In the genomic region with DNA sequence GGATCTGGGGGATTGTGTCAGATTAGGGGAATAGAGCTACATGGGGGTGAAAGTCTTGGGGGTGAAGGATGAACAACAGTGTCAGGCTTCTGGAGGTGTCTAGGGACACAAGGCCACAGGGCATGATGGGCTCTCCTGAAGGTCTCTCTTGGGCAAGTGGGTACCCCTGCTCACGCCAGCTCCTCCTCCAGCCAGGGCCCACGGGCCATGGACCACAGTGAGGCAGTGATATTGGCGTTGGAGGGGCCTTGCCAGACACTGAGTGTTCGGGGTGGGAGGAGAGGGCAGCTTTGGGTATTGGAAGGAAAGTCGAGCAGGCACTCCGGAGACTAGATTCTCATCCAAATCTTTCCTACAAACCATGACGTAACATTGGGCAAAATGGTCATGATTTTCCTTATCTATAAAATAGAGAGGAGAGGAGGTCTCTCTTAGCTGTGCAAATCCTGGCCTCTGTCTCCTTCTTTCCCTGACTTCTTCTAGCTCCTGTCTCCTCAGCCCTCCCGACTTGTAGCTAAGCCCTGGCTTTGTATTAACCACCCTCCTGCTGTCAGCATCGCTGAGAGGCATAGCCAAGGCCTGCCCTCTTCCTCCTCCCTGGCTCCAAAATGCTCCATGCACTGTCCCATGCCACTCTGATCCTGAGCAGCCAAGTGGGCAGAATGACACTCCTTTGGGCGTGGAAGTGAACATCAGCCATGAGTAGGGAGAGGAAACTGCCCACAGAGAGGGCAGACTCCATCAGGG, we compare ENCODE assay signal across 12 cellular contexts. TPM values are rescaled to one million over a fixed set of nuclear protein-coding genes. Genes with fewer than 3 reads are reported as not detected.
DNase-seq lines count a peak whose midpoint lies in the region; ATAC-seq, FAIRE-seq and TF ChIP-seq lines count a peak whose summit lies in the region.
"Had no signal": no experiment of that assay in that cellular context is flagged by ENCODE, and none has a peak within 500 bp of the region (broad histone marks: within the 10 kb centered on the region; RNA-seq: fewer than 3 reads in every experiment).

No MANE protein-coding gene starts in this region.

- no peak overlapping the region; the same call in 1 of the 2 replicates for H3K9ac ChIP-seq in GM23248
- H3K9ac ChIP-seq in PC-3 (ENCODE audit: low read length), result peak overlapping the region; percentile 53
- H3K9ac ChIP-seq in keratinocyte (ENCODE audit: control insufficient read depth, extremely low read depth, insufficient read depth, low read length), result no peak overlapping the region
- peak overlapping the region; percentile 32 for H3K9ac ChIP-seq in skeletal muscle satellite cell (ENCODE audit: low read depth, low read length)

- H3F3A ChIP-seq in GM23248 (ENCODE audit: insufficient read depth) (peaks cover 14% of the 10 kb centered on the region), PC-3 (ENCODE audit: low read length, unreplicated experiment) (no peaks in the 10 kb centered on the region)

- H2AFZ ChIP-seq in GM23248 (peak overlapping the region; percentile 65), PC-3 (ENCODE audit: low read length) (no peak overlapping the region; the same call in 1 of the 2 replicates), keratinocyte (ENCODE audit: control insufficient read depth, low read length) (no peak overlapping the region)

- H3K9me2 ChIP-seq in GM23248 (ENCODE audit: insufficient read depth), result no peaks in the 10 kb centered on the region
- H3K9me2 ChIP-seq in PC-3 (replicated peaks; ENCODE audit: low read length), result no peaks in the 10 kb centered on the region

- H3K9me1 ChIP-seq in keratinocyte (ENCODE audit: control insufficient read depth, extremely low read depth, insufficient read depth, low read length), result peaks cover 4% of the 10 kb centered on the region

- no TSS peak for BruUV-seq in PC-3 (replicated peaks; lab: Mats Ljungman, UMichigan)

- POLR2A ChIA-PET in PC-3 (lab: Charles Lee; ENCODE audit: unreplicated experiment), result no interaction called here

- CTCF ChIA-PET in PC-3 (lab: Charles Lee), result interaction anchor here (0.6 kb wide), 1 partner anchor 75 kb away, joined by 3 read pairs; no protein-coding TSS in a partner anchor

- DNase-seq in GM23248, result no peak
- no peak for DNase-seq in PC-3
- DNase-seq in keratinocyte (ENCODE audit: low read depth, low spot score), result no peak
- no peak for DNase-seq in inferior parietal cortex (ENCODE audit: extremely low spot score)
- no peak for DNase-seq in NCI-H2029 treated with DMSO at 0.1 percent for 48 hours (lab: John Stamatoyannopoulos, UW)
- DNase-seq in midbrain (lab: John Stamatoyannopoulos, UW), result no peak
- DNase-seq: activated effector memory CD4-positive, alpha-beta T cell treated with Interleukin-2 at 50 U/mL for 16 hours; CD4-positive, CD25-positive, alpha-beta regulatory T cell had no signal

- H3K36me3 ChIP-seq in GM23248 (ENCODE audit: low read depth), result no peaks in the 10 kb centered on the region
- H3K36me3 ChIP-seq in PC-3 (ENCODE audit: low read depth, low read length), result no peaks in the 10 kb centered on the region
- no peaks in the 10 kb centered on the region for H3K36me3 ChIP-seq in keratinocyte (ENCODE audit: control insufficient read depth in 2 of 2, extremely low read depth in 1 of 2, insufficient read depth in 2 of 2, low read length in 2 of 2)
- no peaks in the 10 kb centered on the region for H3K36me3 ChIP-seq in skeletal muscle satellite cell (ENCODE audit: insufficient read depth, low read length)
- H3K36me3 ChIP-seq: prostate gland had no signal

- ATAC-seq in PC-3, result no peak

- H3K4me3 ChIP-seq in GM23248, result no peak overlapping the region
- H3K4me3 ChIP-seq in PC-3 (ENCODE audit: low read length), result no peak overlapping the region
- H3K4me3 ChIP-seq in keratinocyte (ENCODE audit: control insufficient read depth in 2 of 3, extremely low read depth in 1 of 3, insufficient read depth in 2 of 3, low read depth in 1 of 3, low read length in 3 of 3), result no peak overlapping the region
- H3K4me3 ChIP-seq in skeletal muscle satellite cell (ENCODE audit: low read length), result peak overlapping the region; percentile 0
- H3K4me3 ChIP-seq: esophagus muscularis mucosa, heart right ventricle, prostate gland had no signal

- no peaks in the 10 kb centered on the region for H4K20me1 ChIP-seq in GM23248 (ENCODE audit: insufficient read depth)
- H4K20me1 ChIP-seq in PC-3 (ENCODE audit: low read length), result no peaks in the 10 kb centered on the region
- no peaks in the 10 kb centered on the region for H4K20me1 ChIP-seq in keratinocyte (ENCODE audit: control insufficient read depth, extremely low read depth, insufficient read depth, low read length)

- no peaks in the 10 kb centered on the region for H3K27me3 ChIP-seq in GM23248 (replicated peaks; ENCODE audit: insufficient read depth)
- no peaks in the 10 kb centered on the region for H3K27me3 ChIP-seq in PC-3 (ENCODE audit: low read length)
- H3K27me3 ChIP-seq in keratinocyte (ENCODE audit: control insufficient read depth, extremely low read depth, insufficient read depth, low read length), result peaks cover 5% of the 10 kb centered on the region
- no peaks in the 10 kb centered on the region for H3K27me3 ChIP-seq in skeletal muscle satellite cell (ENCODE audit: control insufficient read depth, insufficient read depth, low read length)
- H3K27me3 ChIP-seq: esophagus muscularis mucosa, heart right ventricle had no signal

- 46 to 47% methylated on average over 10 of the region's 10 CpGs for WGBS in GM23248 (ENCODE audit: low coverage in 1 of 2, low lambda C conversion rate in 2 of 2, missing lambda C conversion rate in 2 of 2), 2 experiments

- H3K4me1 ChIP-seq in GM23248 (ENCODE audit: insufficient read depth) (peaks cover 32% of the 10 kb centered on the region), PC-3 (ENCODE audit: insufficient read depth, low read length) (peaks cover 46% of the 10 kb centered on the region), keratinocyte (ENCODE audit: control insufficient read depth, extremely low read depth, insufficient read depth, low read length) (peaks cover 32% of the 10 kb centered on the region), skeletal muscle satellite cell (ENCODE audit: control insufficient read depth, insufficient read depth, low read length) (peaks cover 37% of the 10 kb centered on the region)
- H3K4me1 ChIP-seq: prostate gland had no signal

- H3K79me2 ChIP-seq in GM23248 (ENCODE audit: insufficient read depth) (no peaks in the 10 kb centered on the region), PC-3 (ENCODE audit: low read length) (no peaks in the 10 kb centered on the region), keratinocyte (ENCODE audit: control insufficient read depth, insufficient read depth, low read length) (no peaks in the 10 kb centered on the region)

- dilution Hi-C loops in keratinocyte (cut with MboI; ENCODE audit: extremely low pct_ligation_motif_present, low sequenced_read_pairs), result no loop called here

- H3K27ac ChIP-seq in GM23248 (peak overlapping the region; percentile 64), PC-3 (ENCODE audit: low read length) (peak overlapping the region; percentile 91), keratinocyte (ENCODE audit: control insufficient read depth, insufficient read depth, low read length) (no peak overlapping the region)
- H3K27ac ChIP-seq: esophagus muscularis mucosa, prostate gland had no signal

- in situ Hi-C loops in GM23248 (cut with MboI), result no loop called here

- FAIRE-seq in keratinocyte (lab: Jason Lieb, UNC), result no peak

- intact Hi-C loops in PC-3 (cut with micrococcal nuclease), result no loop called here

- no peak for TF ChIP-seq CTCF in PC-3 (conservative IDR thresholded peaks at IDR 0.05; ENCODE audit: low read depth, low read length)
- TF ChIP-seq CTCF in keratinocyte (optimal IDR thresholded peaks at IDR 0.05 in 1 of 3, IDR thresholded peaks at IDR 0.05 in 1 of 3, conservative IDR thresholded peaks at IDR 0.05 in 1 of 3; ENCODE audit: extremely low read depth in 1 of 3, insufficient read depth in 2 of 3, low read length in 3 of 3), result no peak

- H3K4me2 ChIP-seq in GM23248 (ENCODE audit: unreplicated experiment) (peak overlapping the region; percentile 26), PC-3 (ENCODE audit: low read length) (peak overlapping the region; percentile 54), keratinocyte (ENCODE audit: control insufficient read depth, extremely low read depth, insufficient read depth, low read depth, low read length) (peak overlapping the region; percentile 51), skeletal muscle satellite cell (ENCODE audit: low read length) (peak overlapping the region; percentile 45)

- H3K9me3 ChIP-seq in GM23248 (ENCODE audit: low read depth), result no peaks in the 10 kb centered on the region
- H3K9me3 ChIP-seq in PC-3 (ENCODE audit: low read length), result no peaks in the 10 kb centered on the region
- no peaks in the 10 kb centered on the region for H3K9me3 ChIP-seq in keratinocyte (ENCODE audit: control insufficient read depth, low read depth, low read length)
- no peaks in the 10 kb centered on the region for H3K9me3 ChIP-seq in skeletal muscle satellite cell (replicated peaks; ENCODE audit: low read length)
- H3K9me3 ChIP-seq: esophagus muscularis mucosa, heart right ventricle, prostate gland had no signal

RNA-seq across cellular contexts. Expression of a gene that starts 24.0 kb away (rescaled TPM):
- 257 and 282 TPM in 2 replicates for total RNA-seq in GM23248 (2014; rRNA removed; shearing (Covaris generic))
- polyA plus RNA-seq in GM23248 (2016; fragmentation: Nextera tagmentation; extraction: Ambion mirVana) (789 and 796 TPM in 2 replicates), keratinocyte (272 to 407 TPM (median 324 TPM) in 3 replicates)
- total RNA-seq in PC-3 (2014; rRNA removed), result 362 and 378 TPM in 2 replicates
- 2,431 TPM for polyA plus RNA-seq in keratinocyte (2011; ENCODE audit: low read depth)
- 406 and 414 TPM in 2 replicates for polyA plus RNA-seq in keratinocyte (2011; cell fraction: cytosol; rRNA removed)
- 131 and 140 TPM in 2 replicates for polyA plus RNA-seq in keratinocyte (2011; cell fraction: nucleus; rRNA removed)
- polyA plus RNA-seq in keratinocyte (2012; ENCODE audit: low replicate concordance), result 226 and 292 TPM in 2 replicates
- 16.3 to 86.8 TPM (median 71.1 TPM) in 3 replicates for polyA minus RNA-seq in keratinocyte
- 121 TPM for polyA minus RNA-seq in keratinocyte (2011; cell fraction: cytosol; rRNA and poly(A)+ RNA removed)
- 18.7 and 29.6 TPM in 2 replicates for polyA minus RNA-seq in keratinocyte (2011; cell fraction: nucleus; rRNA and poly(A)+ RNA removed)
- total RNA-seq in skeletal muscle satellite cell (2012; rRNA removed), result 61.1 and 87.6 TPM in 2 replicates

RNA-seq across cellular contexts. Expression of a gene that starts 45.7 kb away (rescaled TPM):
- 1.1 and 2.7 TPM in 2 replicates for total RNA-seq in GM23248 (2014; rRNA removed; shearing (Covaris generic))
- polyA plus RNA-seq in GM23248 (2016; fragmentation: Nextera tagmentation; extraction: Ambion mirVana), result 0.40 and 0.41 TPM in 2 replicates
- 0.95 and 5.2 TPM in 2 replicates for total RNA-seq in PC-3 (2014; rRNA removed)
- 0.05 to 0.30 TPM (median 0.13 TPM) in 3 replicates for polyA plus RNA-seq in keratinocyte
- 0.07 TPM for polyA plus RNA-seq in keratinocyte (2011; ENCODE audit: low read depth)
- polyA plus RNA-seq in keratinocyte (2011; cell fraction: cytosol; rRNA removed), result 0.04 and 0.12 TPM in 2 replicates
- 0.15 and 0.72 TPM in 2 replicates for polyA plus RNA-seq in keratinocyte (2011; cell fraction: nucleus; rRNA removed)
- polyA plus RNA-seq in keratinocyte (2012; ENCODE audit: low replicate concordance), result 0.02 and 0.24 TPM in 2 replicates
- 0.16 to 0.36 TPM (median 0.16 TPM) in 3 replicates for polyA minus RNA-seq in keratinocyte
- polyA minus RNA-seq in keratinocyte (2011; cell fraction: cytosol; rRNA and poly(A)+ RNA removed), result not detected
- 0.32 and 1.0 TPM in 2 replicates for polyA minus RNA-seq in keratinocyte (2011; cell fraction: nucleus; rRNA and poly(A)+ RNA removed)
- total RNA-seq in skeletal muscle satellite cell (2012; rRNA removed), result under 0.01 and 0.44 TPM in 2 replicates

Comparison
In these comparisons a context has a peak if more than half of its experiments do, and no peak if none do; other contexts are left out.
1. H3K9ac ChIP-seq: peak in PC-3 (single experiment) and skeletal muscle satellite cell (single experiment); none in GM23248 (single experiment) and keratinocyte (single experiment).
2. Peak in every context shown above with its lines, with median percentiles within 50 percentile points of each other: H3K4me2 ChIP-seq.